ENCODE assay signal across 9 cellular contexts in the genomic region with DNA sequence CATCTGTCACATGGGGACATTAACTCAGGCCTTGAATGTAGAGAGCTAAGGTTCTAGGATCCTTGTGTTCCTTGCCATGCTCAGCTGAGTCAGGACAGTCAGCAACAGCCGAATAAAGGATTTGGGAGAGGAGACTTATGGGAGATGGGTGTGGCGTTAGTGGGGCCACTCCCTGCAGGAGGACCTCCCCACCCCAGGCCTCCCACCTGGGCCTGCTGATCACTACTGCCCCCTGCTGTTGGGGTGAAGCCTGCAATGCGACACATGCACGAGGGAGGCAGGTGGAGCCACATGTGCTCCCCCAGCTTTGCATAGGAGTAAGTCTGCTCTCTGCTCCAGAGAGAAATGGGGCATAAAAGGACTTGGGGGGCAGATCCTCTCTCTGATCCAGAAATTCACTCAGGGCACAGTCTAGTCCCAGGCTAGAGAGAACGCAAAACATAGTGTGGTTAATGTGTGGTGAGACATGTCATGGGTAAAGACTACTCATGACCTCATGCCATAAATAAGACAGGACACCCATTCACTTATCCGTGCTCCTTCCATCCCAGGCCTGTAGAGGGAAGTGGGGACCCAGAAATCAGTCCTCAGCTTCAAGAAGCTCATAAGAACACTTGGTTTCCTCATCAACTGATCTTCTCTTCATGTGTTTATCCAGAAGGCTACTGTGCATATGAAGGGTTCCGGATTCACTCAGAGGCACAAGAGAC. TPM values are rescaled to one million over a fixed set of nuclear protein-coding genes. Genes with fewer than 3 reads are reported as not detected.
DNase-seq lines count a peak whose midpoint lies in the region; ATAC-seq and TF ChIP-seq lines count a peak whose summit lies in the region.
"Had no signal": no experiment of that assay in that cellular context is flagged by ENCODE, and none has a peak within 500 bp of the region (broad histone marks: within the 10 kb centered on the region; RNA-seq: fewer than 3 reads in every experiment).

No MANE protein-coding gene starts in this region.

- no peak for TF ChIP-seq POLR2A in uterus (IDR thresholded peaks at IDR 0.05)

- no peaks in the 10 kb centered on the region for H3K4me1 ChIP-seq in uterus

- no peaks in the 10 kb centered on the region for H3K36me3 ChIP-seq in uterus

- H3K4me3 ChIP-seq in uterus, result no peak overlapping the region

- no peak overlapping the region for H3K27ac ChIP-seq in uterus

- H3K9me3 ChIP-seq in uterus, result no peaks in the 10 kb centered on the region

- no peaks in the 10 kb centered on the region for H3K27me3 ChIP-seq in uterus

- ATAC-seq in stimulated activated naive CD8-positive, alpha-beta T cell treated with anti-CD3 and anti-CD28 coated beads, Interleukin-15, Interleukin-2, amounts not matched to agents 100 U/mL and 50 U/mL, for 24 hours, result peak; percentile 32
- no peak for ATAC-seq in HG03280 (IDR thresholded peaks at IDR 0.05; ENCODE audit: unreplicated experiment)

- DNase-seq in activated T-cell treated with anti-CD3 and anti-CD28 coated beads, Interleukin-2, amount 50 U/mL, for 48 hours, result peak; percentile 30 to 36
- DNase-seq in activated T-cell treated with anti-CD3 and anti-CD28 coated beads for 4 hours, result no peak
- DNase-seq in NCI-H82 (lab: John Stamatoyannopoulos, UW), result peak; percentile 74
- peak; percentile 53 for DNase-seq in fibroblast of peridontal ligament (ENCODE audit: extremely low read depth)
- DNase-seq in stimulated activated naive CD8-positive, alpha-beta T cell treated with anti-CD3 and anti-CD28 coated beads, Interleukin-15, Interleukin-2, amounts not matched to agents 100 U/mL and 50 U/mL, for 24 hours, result peak; percentile 40
- DNase-seq in uterus, result no peak
- no peak for DNase-seq in activated CD4-positive, CD25-positive, alpha-beta regulatory T cell treated with anti-CD3 and anti-CD28 coated beads, Interleukin-2, amount 50 U/mL, for 72 hours

- TF ChIP-seq CTCF in uterus (IDR thresholded peaks at IDR 0.05), result peak in 1 of 4 experiments; percentile 29

- intact Hi-C loops in uterus (cut with DNase I; ENCODE audit: low total_unique reads), result no loop called here

RNA-seq across cellular contexts. Expression of gene RBP1, which starts 19.4 kb away (rescaled TPM):
- 100 to 1,000 TPM in 1 of 4 donors, 10 to 100 TPM in 3; 14.9 to 119 (median 37.0) TPM for total RNA-seq in uterus
- total RNA-seq: activated CD8-positive, alpha-beta memory T cell treated with anti-CD3 and anti-CD28 coated beads for 36 hours had no signal

RNA-seq across cellular contexts. Expression of gene RBP2, which starts 43.9 kb away (rescaled TPM):
- not detected for total RNA-seq in uterus
- total RNA-seq: activated CD8-positive, alpha-beta memory T cell treated with anti-CD3 and anti-CD28 coated beads for 36 hours had no signal

Comparison
In these comparisons a context has a peak if more than half of its experiments do, and no peak if none do; other contexts are left out.
1. DNase-seq: peak in activated T-cell treated with anti-CD3 and anti-CD28 coated beads, Interleukin-2, amount 50 U/mL, for 48 hours (2 of 2), NCI-H82 (single experiment), fibroblast of peridontal ligament (single experiment) and stimulated activated naive CD8-positive, alpha-beta T cell treated with anti-CD3 and anti-CD28 coated beads, Interleukin-15, Interleukin-2, amounts not matched to agents 100 U/mL and 50 U/mL, for 24 hours (single experiment); none in activated T-cell treated with anti-CD3 and anti-CD28 coated beads for 4 hours (single experiment), uterus (0 of 2) and activated CD4-positive, CD25-positive, alpha-beta regulatory T cell treated with anti-CD3 and anti-CD28 coated beads, Interleukin-2, amount 50 U/mL, for 72 hours (single experiment).